13 cellular contexts compared by ENCODE assay signal in genomic region chr10:88120599-88121333, GRCh38.
DNase-seq lines count a peak whose midpoint lies in the region; ATAC-seq, FAIRE-seq and TF ChIP-seq lines count a peak whose summit lies in the region.
"Had no signal": no experiment of that assay in that cellular context is flagged by ENCODE, and none has a peak within 500 bp of the region (broad histone marks: within the 10 kb centered on the region; RNA-seq: fewer than 3 reads in every experiment).

No MANE protein-coding gene starts in this region.

- peak overlapping the region; percentile 19; the same call in 1 of the 2 replicates for H3K9ac ChIP-seq in GM12878 (ENCODE audit: control insufficient read depth, insufficient read depth, low read length)

- no peak overlapping the region for H2AFZ ChIP-seq in GM12878 (ENCODE audit: control insufficient read depth, low read depth, low read length)
- H2AFZ ChIP-seq: GM23338 had no signal

- H3K4me1 ChIP-seq in GM12878 (ENCODE audit: control insufficient read depth, insufficient read depth, low read length) (peaks cover 43% of the 10 kb centered on the region), prostate gland (replicated peaks) (no peaks in the 10 kb centered on the region), body of pancreas (peaks cover 4% of the 10 kb centered on the region)

- CTCF ChIA-PET in GM12878 (lab: Yijun Ruan, JAX): interaction anchor here (0.9 to 2.0 kb wide), 5 partner anchors 13 to 270 kb away, joined by 3 to 7 read pairs (median 3); no protein-coding TSS in a partner anchor

- H3K4me2 ChIP-seq in GM12878 (ENCODE audit: control insufficient read depth, insufficient read depth): no peak overlapping the region; the same call in 1 of the 2 replicates
- H3K4me2 ChIP-seq: GM23338 had no signal

- RAD21 ChIA-PET in GM12878 (lab: Charles Lee; ENCODE audit: unreplicated experiment): interaction anchor here (1.0 to 1.7 kb wide), 2 partner anchors 10 to 269 kb away, joined by 3 to 6 read pairs; no protein-coding TSS in a partner anchor

- in situ Hi-C loops in GM12878 (cut with MboI): no loop called here

- intact Hi-C loops in GM12878 (cut with micrococcal nuclease; ENCODE audit: unreplicated experiment) (no loop called here), prostate gland (cut with DNase I) (no loop called here), body of pancreas (cut with DNase I) (no loop called here)

- no peak overlapping the region for H3K27ac ChIP-seq in GM12878 (ENCODE audit: control insufficient read depth, insufficient read depth)
- H3K27ac ChIP-seq in prostate gland: no peak overlapping the region
- H3K27ac ChIP-seq in body of pancreas: no peak overlapping the region

- FAIRE-seq in GM12891 (lab: Jason Lieb, UNC): peak; percentile 73
- no peak for FAIRE-seq in GM12878 (lab: Jason Lieb, UNC)

- DNase-seq in GM12891 (ENCODE audit: insufficient read length, low spot score): no peak
- peak; percentile 4 for DNase-seq in NCI-H69 (lab: John Stamatoyannopoulos, UW)
- DNase-seq in GM12878 (ENCODE audit: low read depth, low spot score): no peak
- DNase-seq in prostate gland (ENCODE audit: low spot score): no peak
- DNase-seq in body of pancreas: no peak
- DNase-seq: activated CD4-positive, CD25-positive, alpha-beta regulatory T cell; CD4-positive, alpha-beta T cell; NCI-H1417 treated with DMSO at 0.1 percent for 48 hours; NK-92 treated with Interleukin-12 subunit alpha and Interleukin-12 subunit beta, amount 100 ng/mL, for 24 hours; SW 1271 had no signal

- peak overlapping the region; percentile 40 for H3K4me3 Mint-ChIP-seq in stimulated activated memory B cell treated with anti-CD40 and anti-IgM and Interleukin-4, amounts not matched to agents 10 μg/mL and 1 μg/mL and 100 μg/mL, for 72 hours
- H3K4me3 Mint-ChIP-seq: CD4-positive, alpha-beta T cell; GM23338 had no signal

- H3K9me3 ChIP-seq in GM12878 (replicated peaks; ENCODE audit: control insufficient read depth, insufficient read depth, low read length) (no peaks in the 10 kb centered on the region), prostate gland (no peaks in the 10 kb centered on the region), body of pancreas (no peaks in the 10 kb centered on the region)

- H3K27me3 ChIP-seq in GM12878 (replicated peaks in 1 of 2; ENCODE audit: control insufficient read depth in 2 of 2, insufficient read depth in 2 of 2, low read length in 1 of 2) (no peaks in the 10 kb centered on the region), prostate gland (replicated peaks; ENCODE audit: insufficient read depth) (peaks cover 3% of the 10 kb centered on the region), body of pancreas (no peaks in the 10 kb centered on the region)

- H3K4me1 Mint-ChIP-seq in stimulated activated memory B cell treated with anti-CD40 and anti-IgM and Interleukin-4, amounts not matched to agents 10 μg/mL and 1 μg/mL and 100 μg/mL, for 72 hours: peaks cover 17% of the 10 kb centered on the region
- H3K4me1 Mint-ChIP-seq: GM23338 had no signal

- H3K27me3 Mint-ChIP-seq in stimulated activated memory B cell treated with anti-CD40 and anti-IgM and Interleukin-4, amounts not matched to agents 10 μg/mL and 1 μg/mL and 100 μg/mL, for 72 hours: no peaks in the 10 kb centered on the region
- H3K27me3 Mint-ChIP-seq: CD4-positive, alpha-beta T cell had no signal

- no peaks in the 10 kb centered on the region for H3K36me3 Mint-ChIP-seq in stimulated activated memory B cell treated with anti-CD40 and anti-IgM and Interleukin-4, amounts not matched to agents 10 μg/mL and 1 μg/mL and 100 μg/mL, for 72 hours

- TF ChIP-seq CTCF in GM12878 (IDR thresholded peaks at IDR 0.05 in 2 of 3, conservative IDR thresholded peaks at IDR 0.05 in 1 of 3; ENCODE audit: control insufficient read depth in 2 of 3, extremely low read depth in 1 of 3, insufficient read depth in 1 of 3, low read depth in 3 of 3, low read length in 3 of 3) (no peak), prostate gland (IDR thresholded peaks at IDR 0.05) (no peak), body of pancreas (IDR thresholded peaks at IDR 0.05) (no peak)

- no peaks in the 10 kb centered on the region for H4K20me1 ChIP-seq in GM12878 (ENCODE audit: control insufficient read depth, insufficient read depth)

- H3K36me3 ChIP-seq in GM12878 (ENCODE audit: control insufficient read depth in 2 of 2, insufficient read depth in 2 of 2, low read length in 1 of 2): no peaks in the 10 kb centered on the region
- no peaks in the 10 kb centered on the region for H3K36me3 ChIP-seq in prostate gland
- H3K36me3 ChIP-seq in body of pancreas (replicated peaks in 1 of 2; ENCODE audit: insufficient read depth in 1 of 2, low read depth in 2 of 2): no peaks in the 10 kb centered on the region

- BruUV-seq in GM12878 (replicated peaks; lab: Mats Ljungman, UMichigan): no TSS peak

- POLR2A ChIA-PET in GM12878 (lab: Charles Lee): no interaction called here

- H3K9me3 Mint-ChIP-seq in stimulated activated memory B cell treated with anti-CD40 and anti-IgM and Interleukin-4, amounts not matched to agents 10 μg/mL and 1 μg/mL and 100 μg/mL, for 72 hours: no peaks in the 10 kb centered on the region
- H3K9me3 Mint-ChIP-seq: CD4-positive, alpha-beta T cell; GM23338 had no signal

- TF ChIP-seq EP300 in GM12878 (IDR thresholded peaks at IDR 0.05; ENCODE audit: borderline replicate concordance in 1 of 2, control insufficient read depth in 1 of 2, low read depth in 2 of 2, low read length in 2 of 2): no peak

- no peak for TF ChIP-seq POLR2A in GM12891 (IDR thresholded peaks at IDR 0.05; ENCODE audit: low read depth, low read length)
- no peak for TF ChIP-seq POLR2A in GM12878 (IDR thresholded peaks at IDR 0.05; ENCODE audit: low read depth, low read length)
- TF ChIP-seq POLR2A in prostate gland (IDR thresholded peaks at IDR 0.05): no peak
- TF ChIP-seq POLR2A in body of pancreas (IDR thresholded peaks at IDR 0.05): no peak

- no peak overlapping the region for H3K4me3 ChIP-seq in GM12878
- H3K4me3 ChIP-seq in prostate gland: no peak overlapping the region
- no peak overlapping the region for H3K4me3 ChIP-seq in body of pancreas
- H3K4me3 ChIP-seq: GM23338 had no signal

- no peak overlapping the region for H3K27ac Mint-ChIP-seq in stimulated activated memory B cell treated with anti-CD40 and anti-IgM and Interleukin-4, amounts not matched to agents 10 μg/mL and 1 μg/mL and 100 μg/mL, for 72 hours
- H3K27ac Mint-ChIP-seq: CD4-positive, alpha-beta T cell; GM23338 had no signal

- SMC1A ChIA-PET in GM12878 (lab: Charles Lee; ENCODE audit: uncharacterized antibody, unreplicated experiment): interaction anchor here (0.9 to 1.6 kb wide), 4 partner anchors 13 to 269 kb away, joined by 3 to 10 read pairs (median 3); no protein-coding TSS in a partner anchor

- ATAC-seq in GM12878 (no peak), HG02623 (IDR thresholded peaks at IDR 0.05; ENCODE audit: unreplicated experiment) (no peak), body of pancreas (no peak)
- ATAC-seq in stimulated activated memory B cell treated with anti-CD40 and anti-IgM and Interleukin-4, amounts not matched to agents 10 μg/mL and 1 μg/mL and 100 μg/mL, for 72 hours: no peak
- ATAC-seq: GM23338 had no signal

- 93% methylated on average over 5 of the region's 5 CpGs for WGBS in GM12878 (ENCODE audit: insufficient coverage, insufficient replicate concordance, low lambda C conversion rate, missing lambda C conversion rate)
- WGBS in prostate gland: 91% methylated on average over 5 of the region's 5 CpGs
- WGBS in body of pancreas, 2 donors: 66 to 89% methylated on average over 5 of the region's 5 CpGs

- H3K79me2 ChIP-seq in GM12878 (ENCODE audit: control insufficient read depth, insufficient read depth, low read length): no peaks in the 10 kb centered on the region

- TF ChIP-seq RAD21 in GM12878 (IDR thresholded peaks at IDR 0.05; ENCODE audit: insufficient read depth, low read depth, low read length): no peak

TF ChIP-seq in GM12891, 5 proteins besides CTCF, POLR2A, EP300 and RAD21:
- no peak for TF ChIP-seq POLR2AphosphoS5 (IDR thresholded peaks at IDR 0.05; ENCODE audit: low read depth, low read length)

TF ChIP-seq in GM12878, 131 proteins besides CTCF, POLR2A, EP300 and RAD21 (continues in another document):
- TF ChIP-seq ETV6 (conservative IDR thresholded peaks at IDR 0.05 in 1 of 2, IDR thresholded peaks at IDR 0.05 in 1 of 2; ENCODE audit: borderline replicate concordance in 1 of 2, low read depth in 1 of 2): no peak
- TF ChIP-seq MAX (IDR thresholded peaks at IDR 0.05; ENCODE audit: low read depth, low read length): no peak
- TF ChIP-seq SMC3 (IDR thresholded peaks at IDR 0.05; ENCODE audit: borderline replicate concordance, low read length): no peak
- TF ChIP-seq REST (IDR thresholded peaks at IDR 0.05; ENCODE audit: low read depth, low read length): no peak
- TF ChIP-seq SUZ12 (IDR thresholded peaks at IDR 0.05; ENCODE audit: unreplicated experiment): no peak
- no peak for TF ChIP-seq YY1 (IDR thresholded peaks at IDR 0.05; ENCODE audit: low read depth, low read length)
- TF ChIP-seq GABPA (IDR thresholded peaks at IDR 0.05; ENCODE audit: low read depth): no peak
- TF ChIP-seq HCFC1 (IDR thresholded peaks at IDR 0.05; ENCODE audit: low read length): no peak
